ENCODE assay signal across 8 cellular contexts in genomic region chr1:93615201-93616150, GRCh38.
DNase-seq lines count a peak whose midpoint lies in the region; ATAC-seq and TF ChIP-seq lines count a peak whose summit lies in the region.

No MANE protein-coding gene starts in this region.

- H3K36me3 ChIP-seq in H7 (replicated peaks; ENCODE audit: control insufficient read depth, insufficient read depth, low read length) = no peaks in the 10 kb centered on the region
- peaks cover 4% of the 10 kb centered on the region; the same call in 1 of the 2 replicates for H3K36me3 ChIP-seq in MG63
- no peaks in the 10 kb centered on the region for H3K36me3 ChIP-seq in ascending aorta
- H3K36me3 ChIP-seq in vagina = no peaks in the 10 kb centered on the region

- ATAC-seq in GM18505 (IDR thresholded peaks at IDR 0.05; ENCODE audit: unreplicated experiment) = peak; percentile 67
- peak; percentile 56 for ATAC-seq in memory B cell (ENCODE audit: low read depth)

- H3K9me3 ChIP-seq in MG63 = no peaks in the 10 kb centered on the region
- H3K9me3 ChIP-seq in ascending aorta = no peaks in the 10 kb centered on the region
- H3K9me3 ChIP-seq in vagina = no peaks in the 10 kb centered on the region

- H3K27ac ChIP-seq in ascending aorta (peak overlapping the region; percentile 83 to 87), vagina (peak overlapping the region; percentile 74), substantia nigra (ENCODE audit: low read depth, low read length, poor library complexity, severe bottlenecking) (no peak overlapping the region)

- no peaks in the 10 kb centered on the region for H3K9me3 Mint-ChIP-seq in memory B cell

- TF ChIP-seq CTCF in ascending aorta (IDR thresholded peaks at IDR 0.05) (no peak), vagina (IDR thresholded peaks at IDR 0.05) (no peak)

- DNase-seq in H7 (peak; percentile 55), MG63 (peak; percentile 53), ascending aorta (ENCODE audit: low spot score in 2 of 2) (no peak), memory B cell (ENCODE audit: low spot score in 2 of 2) (no peak), vagina (ENCODE audit: extremely low spot score in 2 of 2) (no peak), substantia nigra (lab: John Stamatoyannopoulos, UW) (no peak), OCI-M1 (lab: John Stamatoyannopoulos, UW) (no peak)

- no peaks in the 10 kb centered on the region for H3K27me3 Mint-ChIP-seq in memory B cell

- intact Hi-C loops in ascending aorta (cut with DNase I) = loop anchor here (10.0 kb wide), 1 partner anchor 271 kb away; the partner anchor contains the start of gene DR1
- intact Hi-C loops in vagina (cut with DNase I) = no loop called here

- TF ChIP-seq POLR2A in GM18505 (IDR thresholded peaks at IDR 0.05; ENCODE audit: borderline replicate concordance, extremely low read depth, insufficient read depth, insufficient read length) (no peak), vagina (IDR thresholded peaks at IDR 0.05) (no peak)

- peak overlapping the region; percentile 59 for H3K27ac Mint-ChIP-seq in memory B cell

- H3K4me3 ChIP-seq in H7 (ENCODE audit: insufficient read depth, low read depth, low read length) (no peak overlapping the region), MG63 (no peak overlapping the region), ascending aorta (no peak overlapping the region), vagina (no peak overlapping the region)

- H3K36me3 Mint-ChIP-seq in memory B cell = peaks cover 1% of the 10 kb centered on the region

- peaks cover 43% of the 10 kb centered on the region for H3K4me1 Mint-ChIP-seq in memory B cell

- H3K27me3 ChIP-seq in H7 (ENCODE audit: control insufficient read depth, insufficient read depth, low read length) = no peaks in the 10 kb centered on the region
- H3K27me3 ChIP-seq in MG63 = no peaks in the 10 kb centered on the region
- no peaks in the 10 kb centered on the region for H3K27me3 ChIP-seq in ascending aorta
- no peaks in the 10 kb centered on the region for H3K27me3 ChIP-seq in vagina

- H3K4me1 ChIP-seq in ascending aorta = peaks cover 19 to 49% of the 10 kb centered on the region in 2 donors
- peaks cover 55% of the 10 kb centered on the region for H3K4me1 ChIP-seq in vagina

- peak overlapping the region; percentile 48 for H3K4me3 Mint-ChIP-seq in memory B cell

Comparison
In these comparisons a context has a peak if more than half of its experiments do, and no peak if none do; other contexts are left out.
1. DNase-seq: peak in H7 (single experiment) and MG63 (single experiment); none in ascending aorta (0 of 2), memory B cell (0 of 2), vagina (0 of 2), substantia nigra (0 of 49) and OCI-M1 (single experiment).